Comparison of ENCODE assay signal across 31 cellular contexts in the genomic region with DNA sequence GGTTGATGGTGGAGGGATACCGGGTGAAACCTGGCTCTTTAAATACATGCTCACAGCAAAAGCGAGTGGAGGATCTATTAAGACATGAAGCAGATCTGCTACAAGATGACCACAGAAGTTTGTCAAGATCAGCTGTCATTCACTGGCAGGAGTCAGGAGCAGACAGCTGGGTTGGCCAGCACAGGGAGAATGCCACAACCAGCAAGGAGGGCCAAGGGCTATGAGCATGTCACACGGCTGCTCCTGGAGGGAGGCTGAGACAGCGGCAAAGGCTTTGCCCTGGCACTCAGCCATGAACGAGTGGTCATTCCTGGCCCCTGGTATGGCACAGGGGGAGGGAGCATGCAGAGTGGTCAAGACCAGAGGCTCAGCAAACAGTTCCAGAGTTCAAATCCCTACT.
"Had no signal": no experiment of that assay in that cellular context is flagged by ENCODE, and none has a peak within 500 bp of the region (broad histone marks: within the 10 kb centered on the region; RNA-seq: fewer than 3 reads in every experiment).

No MANE protein-coding gene starts in this region.

- H3K36me3 Mint-ChIP-seq: activated CD4-positive, alpha-beta memory T cell treated with anti-CD3 and anti-CD28 coated beads for 36 hours; activated CD8-positive, alpha-beta memory T cell treated with anti-CD3 and anti-CD28 coated beads, Interleukin-2, amount 10 ng/mL, durations not matched to agents 7 days and 5 days; activated naive CD4-positive, alpha-beta T cell treated with anti-CD3 and anti-CD28 coated beads, Interleukin-2, amount 50 U/mL, for 24 hours; activated naive CD8-positive, alpha-beta T cell treated with anti-CD3 and anti-CD28 coated beads for 36 hours had no signal

- H3K27ac ChIP-seq: adrenal gland, body of pancreas, esophagus squamous epithelium had no signal

- H3K9me3 Mint-ChIP-seq: activated CD4-positive, alpha-beta memory T cell treated with anti-CD3 and anti-CD28 coated beads for 36 hours; activated CD4-positive, alpha-beta T cell treated with anti-CD3 and anti-CD28 coated beads, Interleukin-2, amount 10 ng/mL, durations not matched to agents 24 days and 14 days; activated naive CD4-positive, alpha-beta T cell treated with anti-CD3 and anti-CD28 coated beads for 36 hours; activated naive CD4-positive, alpha-beta T cell treated with anti-CD3 and anti-CD28 coated beads, Interleukin-2, amount 50 U/mL, for 24 hours; activated naive CD8-positive, alpha-beta T cell treated with anti-CD3 and anti-CD28 coated beads for 36 hours; activated naive CD8-positive, alpha-beta T cell treated with anti-CD3 and anti-CD28 coated beads, Interleukin-2, amount 50 U/mL, for 24 hours; activated T-helper 1 cell treated with anti-CD3 and anti-CD28 coated beads, Interleukin-12 subunit alpha, Interleukin-12 subunit beta, Interleukin-2, Interleukin-4 antibody, amounts not matched to agents 30 ng/mL and 10 ng/mL and 1 ng/mL, durations not matched to agents 14 hours and 24 hours and 36 hours; activated T-helper 2 cell treated with anti-CD3 and anti-CD28 coated beads, Interferon-gamma antibody, Interleukin-2, Interleukin-4, amounts not matched to agents 10 μg/mL and 5 μg/mL and 100 μg/mL, durations not matched to agents 14 hours and 24 hours and 36 hours; effector memory CD8-positive, alpha-beta T cell had no signal

- H3K36me3 ChIP-seq: adrenal gland, esophagus squamous epithelium had no signal

- H3K4me1 ChIP-seq: adrenal gland had no signal

- H3K4me1 Mint-ChIP-seq: activated CD4-positive, alpha-beta T cell treated with anti-CD3 and anti-CD28 coated beads for 36 hours; activated CD4-positive, alpha-beta T cell treated with anti-CD3 and anti-CD28 coated beads, Interleukin-2, amount 10 ng/mL, durations not matched to agents 24 days and 14 days; activated CD8-positive, alpha-beta memory T cell treated with anti-CD3 and anti-CD28 coated beads, Interleukin-2, amount 10 ng/mL, durations not matched to agents 7 days and 5 days; activated naive CD4-positive, alpha-beta T cell treated with anti-CD3 and anti-CD28 coated beads, Interleukin-2, amount 50 U/mL, for 24 hours; activated naive CD8-positive, alpha-beta T cell treated with anti-CD3 and anti-CD28 coated beads for 36 hours; activated naive CD8-positive, alpha-beta T cell treated with anti-CD3 and anti-CD28 coated beads, Interleukin-2, amount 50 U/mL, for 24 hours had no signal

- H3K27ac Mint-ChIP-seq: activated CD4-positive, alpha-beta memory T cell treated with anti-CD3 and anti-CD28 coated beads for 36 hours; activated CD4-positive, alpha-beta T cell treated with anti-CD3 and anti-CD28 coated beads for 36 hours; activated CD4-positive, alpha-beta T cell treated with anti-CD3 and anti-CD28 coated beads, Interleukin-2, amount 10 ng/mL, durations not matched to agents 24 days and 14 days; activated CD8-positive, alpha-beta memory T cell treated with anti-CD3 and anti-CD28 coated beads, Interleukin-2, amount 10 ng/mL, durations not matched to agents 7 days and 5 days; activated CD8-positive, alpha-beta T cell treated with anti-CD3 and anti-CD28 coated beads, Interleukin-2, amount 10 ng/mL, durations not matched to agents 7 days and 5 days; activated naive CD4-positive, alpha-beta T cell treated with anti-CD3 and anti-CD28 coated beads for 36 hours; activated naive CD4-positive, alpha-beta T cell treated with anti-CD3 and anti-CD28 coated beads, Interleukin-2, amount 50 U/mL, for 24 hours; activated naive CD8-positive, alpha-beta T cell treated with anti-CD3 and anti-CD28 coated beads for 36 hours; activated naive CD8-positive, alpha-beta T cell treated with anti-CD3 and anti-CD28 coated beads, Interleukin-2, amount 50 U/mL, for 24 hours; activated T-helper 1 cell treated with anti-CD3 and anti-CD28 coated beads, Interleukin-12 subunit alpha, Interleukin-12 subunit beta, Interleukin-2, Interleukin-4 antibody, amounts not matched to agents 30 ng/mL and 10 ng/mL and 1 ng/mL, durations not matched to agents 14 hours and 24 hours and 36 hours; activated T-helper 2 cell treated with anti-CD3 and anti-CD28 coated beads, Interferon-gamma antibody, Interleukin-2, Interleukin-4, amounts not matched to agents 10 μg/mL and 5 μg/mL and 100 μg/mL, durations not matched to agents 14 hours and 24 hours and 36 hours; effector memory CD8-positive, alpha-beta T cell had no signal

- H3K4me3 Mint-ChIP-seq: activated CD4-positive, alpha-beta memory T cell treated with anti-CD3 and anti-CD28 coated beads for 36 hours; activated CD4-positive, alpha-beta T cell treated with anti-CD3 and anti-CD28 coated beads for 36 hours; activated CD4-positive, alpha-beta T cell treated with anti-CD3 and anti-CD28 coated beads, Interleukin-2, amount 10 ng/mL, durations not matched to agents 24 days and 14 days; activated CD8-positive, alpha-beta memory T cell treated with anti-CD3 and anti-CD28 coated beads, Interleukin-2, amount 10 ng/mL, durations not matched to agents 7 days and 5 days; activated CD8-positive, alpha-beta T cell treated with anti-CD3 and anti-CD28 coated beads, Interleukin-2, amount 10 ng/mL, durations not matched to agents 7 days and 5 days; activated naive CD4-positive, alpha-beta T cell treated with anti-CD3 and anti-CD28 coated beads for 36 hours; activated naive CD4-positive, alpha-beta T cell treated with anti-CD3 and anti-CD28 coated beads, Interleukin-2, amount 50 U/mL, for 24 hours; activated naive CD8-positive, alpha-beta T cell treated with anti-CD3 and anti-CD28 coated beads for 36 hours; activated naive CD8-positive, alpha-beta T cell treated with anti-CD3 and anti-CD28 coated beads, Interleukin-2, amount 50 U/mL, for 24 hours; activated T-helper 1 cell treated with anti-CD3 and anti-CD28 coated beads, Interleukin-12 subunit alpha, Interleukin-12 subunit beta, Interleukin-2, Interleukin-4 antibody, amounts not matched to agents 30 ng/mL and 10 ng/mL and 1 ng/mL, durations not matched to agents 14 hours and 24 hours and 36 hours; effector memory CD8-positive, alpha-beta T cell had no signal

- DNase-seq: activated CD4-positive, alpha-beta memory T cell treated with anti-CD3 and anti-CD28 coated beads for 36 hours; activated CD4-positive, alpha-beta T cell treated with anti-CD3 and anti-CD28 coated beads for 36 hours; activated CD4-positive, alpha-beta T cell treated with anti-CD3 and anti-CD28 coated beads, Interleukin-2, amount 10 ng/mL, durations not matched to agents 24 days and 14 days; activated CD4-positive, CD25-positive, alpha-beta regulatory T cell; activated CD4-positive, CD25-positive, alpha-beta regulatory T cell treated with anti-CD3 and anti-CD28 coated beads, Interleukin-2, amount 50 U/mL, for 72 hours; activated CD8-positive, alpha-beta memory T cell treated with anti-CD3 and anti-CD28 coated beads, Interleukin-2, amount 10 ng/mL, durations not matched to agents 7 days and 5 days; activated CD8-positive, alpha-beta memory T cell treated with anti-CD3 and anti-CD28 coated beads, Interleukin-2, amount 50 U/mL, for 4 hours; activated CD8-positive, alpha-beta T cell treated with anti-CD3 and anti-CD28 coated beads, Interleukin-2, amount 10 ng/mL, durations not matched to agents 7 days and 5 days; activated effector memory CD4-positive, alpha-beta T cell treated with anti-CD3 and anti-CD28 coated beads, Interleukin-2, amount 50 U/mL, for 16 hours; activated naive CD4-positive, alpha-beta T cell treated with anti-CD3 and anti-CD28 coated beads for 36 hours; activated naive CD8-positive, alpha-beta T cell treated with anti-CD3 and anti-CD28 coated beads for 36 hours; activated naive CD8-positive, alpha-beta T cell treated with anti-CD3 and anti-CD28 coated beads, Interleukin-2, amount 50 U/mL, for 24 hours; activated T-cell treated with anti-CD3 and anti-CD28 coated beads, Interleukin-2, amount 50 U/mL, for 1 hour; activated T-cell treated with anti-CD3 and anti-CD28 coated beads, Interleukin-2, amount 50 U/mL, for 48 hours; adrenal gland; amygdala; aorta; body of pancreas; caudate nucleus; cortex of kidney; dermis blood vessel endothelial cell; effector CD4-positive, alpha-beta T cell; effector memory CD8-positive, alpha-beta T cell; erythroblast; esophagus squamous epithelium; foreskin melanocyte; head of caudate nucleus; T-helper 2 cell had no signal

- H3K4me3 ChIP-seq: adrenal gland, body of pancreas, esophagus squamous epithelium had no signal

- H3K27me3 ChIP-seq: adrenal gland, body of pancreas, esophagus squamous epithelium had no signal

- H3K9me3 ChIP-seq: adrenal gland, body of pancreas, esophagus squamous epithelium had no signal

- ATAC-seq: activated CD4-positive, alpha-beta T cell treated with anti-CD3 and anti-CD28 coated beads for 36 hours; activated CD8-positive, alpha-beta memory T cell treated with anti-CD3 and anti-CD28 coated beads, Interleukin-2, amount 10 ng/mL, durations not matched to agents 7 days and 5 days; activated CD8-positive, alpha-beta T cell treated with anti-CD3 and anti-CD28 coated beads, Interleukin-2, amount 10 ng/mL, durations not matched to agents 7 days and 5 days; activated naive CD8-positive, alpha-beta T cell treated with anti-CD3 and anti-CD28 coated beads, Interleukin-2, amount 50 U/mL, for 24 hours; body of pancreas; effector memory CD8-positive, alpha-beta T cell had no signal
